Comparison of ENCODE assay signal across 8 cellular contexts in the genomic region with DNA sequence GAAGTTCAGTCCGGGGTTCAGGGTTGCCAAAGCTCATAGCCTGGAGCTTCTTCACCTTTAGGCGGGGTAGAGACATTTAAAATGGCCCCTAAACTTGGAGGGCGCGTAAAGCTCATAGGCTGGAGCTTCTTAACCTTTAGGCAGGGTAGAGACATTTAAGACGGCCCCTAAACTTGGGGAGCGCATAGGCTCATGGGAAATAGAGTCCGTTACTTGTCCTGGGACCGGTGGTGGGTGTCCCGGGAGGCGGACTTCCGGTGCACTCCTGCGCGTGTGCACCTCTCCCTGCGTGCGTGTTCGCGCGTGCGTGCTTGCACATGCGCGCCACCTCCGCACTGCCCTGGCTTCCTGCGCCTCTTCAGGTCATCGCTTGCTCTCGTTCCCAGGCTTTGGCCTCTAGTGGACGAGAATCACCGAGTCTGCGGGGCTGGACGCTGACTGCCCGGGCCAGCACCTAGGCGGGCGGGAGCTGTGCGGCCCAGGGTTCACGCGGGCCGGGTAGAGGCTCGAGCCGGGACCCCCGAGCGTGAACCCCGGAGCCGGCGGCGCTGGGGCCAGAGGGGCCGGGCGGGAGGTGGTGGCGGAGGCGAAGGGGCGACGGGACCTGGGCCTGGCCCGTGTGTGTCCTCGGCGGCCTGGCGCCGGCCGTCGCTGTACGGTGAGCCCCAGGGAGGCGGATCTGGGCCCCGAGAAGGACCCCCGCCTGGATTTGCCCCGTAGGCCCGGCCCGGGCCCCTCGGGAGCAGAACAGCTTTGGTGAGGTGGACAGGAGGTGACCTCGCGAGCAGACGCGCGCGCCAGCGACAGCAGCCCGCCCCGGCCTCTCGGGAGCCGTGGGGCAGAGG. TPM values are rescaled to one million over a fixed set of nuclear protein-coding genes. Genes with fewer than 3 reads are reported as not detected.
DNase-seq lines count a peak whose midpoint lies in the region; ATAC-seq and TF ChIP-seq lines count a peak whose summit lies in the region.
"Not testable (repeated sequence)": the region's sequence is repeated elsewhere in the genome, so short reads cannot be mapped to it uniquely, and the experiment has no call there.

No MANE protein-coding gene starts in this region.

- H2AK9ac ChIP-seq in IMR-90 (replicated peaks; ENCODE audit: low read depth, low read length, poor library complexity) = not testable (repeated sequence)

- not testable (repeated sequence) for H3K27me3 ChIP-seq in IMR-90 (ENCODE audit: control insufficient read depth, insufficient read depth, low read length); esophagus (ENCODE audit: control insufficient read depth in 1 of 2, insufficient read depth in 2 of 2, low read length in 2 of 2); mucosa of stomach (ENCODE audit: control insufficient read depth, insufficient read depth, low read length)

- H3K27ac ChIP-seq in IMR-90 (ENCODE audit: insufficient read depth, low read length) (peak overlapping the region; percentile 57), OCI-LY7 (ENCODE audit: low read depth, low read length, poor library complexity, severe bottlenecking) (peak overlapping the region; percentile 44), esophagus (ENCODE audit: low read depth in 2 of 2, low read length in 1 of 2) (peak overlapping the region; percentile 88 to 91)

- H3K18ac ChIP-seq in IMR-90 (ENCODE audit: low read depth, low read length) = not testable (repeated sequence)

- H3K4ac ChIP-seq in IMR-90 (ENCODE audit: low read depth, low read length) = not testable (repeated sequence)

- 4% methylated on average over 22 of the region's 76 CpGs; no CpG with 5 or more reads in 1 of the 2 experiments for WGBS in IMR-90 (ENCODE audit: extremely low coverage in 2 of 2, insufficient read length in 1 of 2), 2 experiments
- WGBS in esophagus, 2 donors = 0 to 1% methylated on average over 46 to 76 of the region's 76 CpGs

- H4K5ac ChIP-seq in IMR-90 (ENCODE audit: low read depth, low read length) = not testable (repeated sequence)

- H3K4me3 ChIP-seq in IMR-90 (ENCODE audit: insufficient read depth, low read depth, low read length) (peak overlapping the region; percentile 52), OCI-LY7 (ENCODE audit: low read depth, low read length, poor library complexity, severe bottlenecking) (peak overlapping the region; percentile 78), esophagus (ENCODE audit: low read depth in 1 of 2, low read length in 2 of 2) (peak overlapping the region; percentile 86 to 87), mucosa of stomach (ENCODE audit: low read length) (peak overlapping the region; percentile 25)

- in situ Hi-C loops in IMR-90 (cut with MboI; ENCODE audit: low sequenced_read_pairs) = not testable (repeated sequence)

- TF ChIP-seq POLR2A in IMR-90 (IDR thresholded peaks at IDR 0.05; ENCODE audit: low read depth, low read length) = peak; percentile 87

- not testable (repeated sequence) for H3K14ac ChIP-seq in IMR-90 (replicated peaks; ENCODE audit: low read depth, low read length)

- peak overlapping the region; percentile 17; the same call in 1 of the 2 replicates for H3K56ac ChIP-seq in IMR-90 (ENCODE audit: extremely low read depth, insufficient read depth, low read length)

- 0 out of 2 replicates have a peak, but pooled peaks have one; percentile 27 for TF ChIP-seq CTCF in IMR-90 (conservative IDR thresholded peaks at IDR 0.05; ENCODE audit: low read depth, low read length)
- not testable (repeated sequence) for TF ChIP-seq CTCF in OCI-LY7 (conservative IDR thresholded peaks at IDR 0.05; ENCODE audit: low read length)

- dilution Hi-C loops in IMR-90 (cut with HindIII; ENCODE audit: low sequenced_read_pairs, unreplicated experiment) = not testable (repeated sequence)

- not testable (repeated sequence) for H3K4me1 ChIP-seq in IMR-90 (ENCODE audit: control insufficient read depth, insufficient read depth, low read length); OCI-LY7 (ENCODE audit: insufficient read depth, low read length, poor library complexity, severe bottlenecking); esophagus (ENCODE audit: control insufficient read depth in 2 of 2, insufficient read depth in 2 of 2, low read length in 1 of 2); mucosa of stomach (ENCODE audit: control insufficient read depth, insufficient read depth, low read length)

- H3K9me3 ChIP-seq in IMR-90 (ENCODE audit: control insufficient read depth, insufficient read depth, low read length); OCI-LY7 (ENCODE audit: low read length); esophagus (ENCODE audit: control insufficient read depth in 2 of 2, insufficient read depth in 1 of 2, low read depth in 1 of 2, low read length in 1 of 2); mucosa of stomach (ENCODE audit: control insufficient read depth, low read length): not testable (repeated sequence)

- not testable (repeated sequence) for H3K79me1 ChIP-seq in IMR-90 (ENCODE audit: low read depth in 1 of 2, low read length in 2 of 2)

- H3K9me1 ChIP-seq in IMR-90 (ENCODE audit: insufficient read depth, low read length) = not testable (repeated sequence)

- peak overlapping the region; percentile 50 for H2BK5ac ChIP-seq in IMR-90 (ENCODE audit: low read depth, low read length, poor library complexity, severe bottlenecking)

- CTCF ChIA-PET in IMR-90 (lab: Yijun Ruan, JAX) = interaction anchor here (0.8 kb wide), 1 partner anchor 57 kb away, joined by 3 read pairs; no protein-coding TSS in a partner anchor
- CTCF ChIA-PET in OCI-LY7 (lab: Charles Lee; ENCODE audit: unreplicated experiment) = not testable (repeated sequence)

- intact Hi-C loops in IMR-90 (cut with micrococcal nuclease) = not testable (repeated sequence)
- intact Hi-C loops in OCI-LY7 (cut with micrococcal nuclease; ENCODE audit: unreplicated experiment) = loop anchor here (5.0 kb wide), 1 partner anchor 76 kb away; the partner anchor contains the start of gene SH2B2

- H4K91ac ChIP-seq in IMR-90 (ENCODE audit: insufficient read depth, low read depth, low read length) = not testable (repeated sequence)

- H3K9ac ChIP-seq in IMR-90 (ENCODE audit: low read depth, low read length) (peak overlapping the region; percentile 12), mucosa of stomach (ENCODE audit: low read length) (peak overlapping the region; percentile 65)

- peak overlapping the region; percentile 52; the same call in 1 of the 2 replicates for H3K4me2 ChIP-seq in IMR-90 (ENCODE audit: low read depth, low read length)
- H3K4me2 ChIP-seq in OCI-LY7 (ENCODE audit: low read length) = peak overlapping the region; percentile 58

- H2BK20ac ChIP-seq in IMR-90 (ENCODE audit: low read depth, low read length) = peak overlapping the region; percentile 66; the same call in 1 of the 2 replicates

- not testable (repeated sequence) for H3K23ac ChIP-seq in IMR-90 (ENCODE audit: low read depth, low read length)

- not testable (repeated sequence) for H3K9me2 ChIP-seq in OCI-LY7 (ENCODE audit: insufficient read depth, low read length)

- DNase-seq in DMS153 treated with DMSO at 0.1 percent for 48 hours (lab: John Stamatoyannopoulos, UW; ENCODE audit: unreplicated experiment) = peak; percentile 79
- DNase-seq in IMR-90 = peak; percentile 98
- peak; percentile 99 for DNase-seq in OCI-LY7 (ENCODE audit: low spot score)
- DNase-seq in activated T-cell treated with anti-CD3 and anti-CD28 coated beads for 48 hours (ENCODE audit: low read depth) = peak; percentile 92
- peak; percentile 93 for DNase-seq in stimulated activated CD8-positive, alpha-beta memory T cell treated with anti-CD3 and anti-CD28 coated beads, Interleukin-4, amount 100 ng/mL, for 48 hours

- H2BK120ac ChIP-seq in IMR-90 (ENCODE audit: low read depth, low read length) = peak overlapping the region; percentile 73; the same call in 1 of the 2 replicates

- not testable (repeated sequence) for BruUV-seq in IMR-90 (replicated peaks; lab: Mats Ljungman, UMichigan); OCI-LY7 (replicated peaks; lab: Mats Ljungman, UMichigan)

- H2BK15ac ChIP-seq in IMR-90 (ENCODE audit: low read depth, low read length) = not testable (repeated sequence)

- not testable (repeated sequence) for H2AK5ac ChIP-seq in IMR-90 (ENCODE audit: low read depth, low read length)

- not testable (repeated sequence) for H4K20me1 ChIP-seq in IMR-90 (ENCODE audit: insufficient read depth, low read length); OCI-LY7 (ENCODE audit: insufficient read depth, low read length)

- H2AFZ ChIP-seq in IMR-90 (replicated peaks; ENCODE audit: low read length, poor library complexity) (peak overlapping the region; percentile 75), OCI-LY7 (ENCODE audit: low read length) (0 out of 2 replicates have a peak overlapping the region, but pooled peaks have one; percentile 79)

- POLR2A ChIA-PET in IMR-90 (lab: Charles Lee; ENCODE audit: unreplicated experiment) = not testable (repeated sequence)
- POLR2A ChIA-PET in OCI-LY7 (lab: Charles Lee) = interaction anchor here (0.7 to 1.6 kb wide), 3 partner anchors 31 to 75 kb away, joined by 3 to 6 read pairs (median 4); no protein-coding TSS in a partner anchor

- peak overlapping the region in 1 of 2 experiments; percentile 84; a peak in 2 of 4 replicates for H4K8ac ChIP-seq in IMR-90 (ENCODE audit: low read depth in 2 of 2, low read length in 2 of 2)

- TF ChIP-seq RAD21 in IMR-90 (IDR thresholded peaks at IDR 0.05; ENCODE audit: low read length) = peak; percentile 8; the same call in 1 of the 2 replicates

- peaks cover 21% of the 10 kb centered on the region for H3K79me2 ChIP-seq in OCI-LY7 (ENCODE audit: insufficient read depth, low read depth, low read length)

- not testable (repeated sequence) for H3K36me3 ChIP-seq in IMR-90 (ENCODE audit: control insufficient read depth, insufficient read depth, low read length); esophagus (ENCODE audit: control insufficient read depth in 2 of 2, insufficient read depth in 2 of 2, low read length in 1 of 2); mucosa of stomach (ENCODE audit: control insufficient read depth, insufficient read depth, low read length)
- H3K36me3 ChIP-seq in OCI-LY7 (ENCODE audit: insufficient read depth, low read length) = peaks cover 21% of the 10 kb centered on the region

- ATAC-seq in GM21529 (IDR thresholded peaks at IDR 0.05; ENCODE audit: unreplicated experiment) (peak; percentile 99), IMR-90 (ENCODE audit: low read depth) (peak; percentile 100)

RNA-seq across cellular contexts. Expression of gene SPDYE6, which starts 7.5 kb away (rescaled TPM):
- total RNA-seq in IMR-90 (2012; rRNA removed) (not detected in 2 replicates), OCI-LY7 (2022) (not detected in 2 replicates)
- polyA plus RNA-seq in IMR-90 (2012; rRNA removed) (not detected in 2 replicates), esophagus (under 1 TPM in 1 of 2 donors, not detected in 1; 0.22 TPM)
- not detected in 2 replicates for polyA plus RNA-seq in IMR-90 (2012; cell fraction: cytosol; rRNA removed)
- polyA plus RNA-seq in IMR-90 (2012; cell fraction: nucleus; rRNA removed; ENCODE audit: low replicate concordance) = not detected in 2 replicates
- total RNA-seq in OCI-LY7 (2014; rRNA removed; shearing (Covaris generic)) = not detected in 2 replicates

RNA-seq across cellular contexts. Expression of gene PRKRIP1, which starts 32.4 kb away (rescaled TPM):
- total RNA-seq in IMR-90 (2012; rRNA removed) = 6.5 and 9.4 TPM in 2 replicates
- 21.6 and 21.8 TPM in 2 replicates for polyA plus RNA-seq in IMR-90 (2012; rRNA removed)
- polyA plus RNA-seq in IMR-90 (2012; cell fraction: cytosol; rRNA removed) = 12.4 and 16.7 TPM in 2 replicates
- 163 and 174 TPM in 2 replicates for polyA plus RNA-seq in IMR-90 (2012; cell fraction: nucleus; rRNA removed; ENCODE audit: low replicate concordance)
- total RNA-seq in OCI-LY7 (2014; rRNA removed; shearing (Covaris generic)) = 47.1 and 60.7 TPM in 2 replicates
- total RNA-seq in OCI-LY7 (2022) = 42.5 and 48.2 TPM in 2 replicates
- polyA plus RNA-seq in esophagus = 10 to 100 TPM; 15.9 to 21.1 TPM

Comparison
In these comparisons a context has a peak if more than half of its experiments do, and no peak if none do; other contexts are left out.
1. Peak in every context shown above with its lines: DNase-seq, ATAC-seq, H3K4me3 ChIP-seq and H3K27ac ChIP-seq.
2. H3K4me3 ChIP-seq: peak in every context shown above with its lines; median percentile 86 in esophagus; 78 in OCI-LY7; 52 in IMR-90; 25 in mucosa of stomach.